ENCODE assay signal across 20 cellular contexts in genomic region chr2:233745073-233745755, GRCh38. TPM values are rescaled to one million over a fixed set of nuclear protein-coding genes. Genes with fewer than 3 reads are reported as not detected.
DNase-seq lines count a peak whose midpoint lies in the region; ATAC-seq, FAIRE-seq and TF ChIP-seq lines count a peak whose summit lies in the region.
"Had no signal": no experiment of that assay in that cellular context is flagged by ENCODE, and none has a peak within 500 bp of the region (broad histone marks: within the 10 kb centered on the region; RNA-seq: fewer than 3 reads in every experiment).

No MANE protein-coding gene starts in this region.

- TF ChIP-seq CTCF in 22Rv1 (IDR thresholded peaks at IDR 0.05), result no peak
- no peak for TF ChIP-seq CTCF in keratinocyte (optimal IDR thresholded peaks at IDR 0.05 in 1 of 3, IDR thresholded peaks at IDR 0.05 in 1 of 3, conservative IDR thresholded peaks at IDR 0.05 in 1 of 3; ENCODE audit: extremely low read depth in 1 of 3, insufficient read depth in 2 of 3, low read length in 3 of 3)
- no peak for TF ChIP-seq CTCF in right lobe of liver (IDR thresholded peaks at IDR 0.05)

- H3K4me3 ChIP-seq in keratinocyte (ENCODE audit: control insufficient read depth in 2 of 3, extremely low read depth in 1 of 3, insufficient read depth in 2 of 3, low read depth in 1 of 3, low read length in 3 of 3), result no peak overlapping the region
- H3K4me3 ChIP-seq in right lobe of liver, result peak overlapping the region in 1 of 3 donors; percentile 37
- H3K4me3 ChIP-seq: BLaER1 treated with 17β-estradiol and CSF1 and Interleukin-3, amounts not matched to agents 10 nM and 100 nM; HAP-1 had no signal

- H3K27me3 ChIP-seq in keratinocyte (ENCODE audit: control insufficient read depth, extremely low read depth, insufficient read depth, low read length) (no peaks in the 10 kb centered on the region), right lobe of liver (no peaks in the 10 kb centered on the region)
- H3K27me3 ChIP-seq: BLaER1 treated with 17β-estradiol and CSF1 and Interleukin-3, amounts not matched to agents 10 nM and 100 nM had no signal

- intact Hi-C loops in right lobe of liver (cut with DNase I), result no loop called here

- peak; percentile 48 for FAIRE-seq in keratinocyte (lab: Jason Lieb, UNC)
- FAIRE-seq: GM19239, H1, HTR-8/SVneo had no signal

- H3K9me1 ChIP-seq in keratinocyte (ENCODE audit: control insufficient read depth, extremely low read depth, insufficient read depth, low read length), result no peaks in the 10 kb centered on the region

- POLR2A ChIA-PET in activated CD4-positive, alpha-beta memory T cell treated with anti-CD3 and anti-CD28 coated beads, Interleukin-2, amount 10 ng/mL, durations not matched to agents 7 days and 5 days (lab: Charles Lee), result no interaction called here

- no peaks in the 10 kb centered on the region for H3K9me3 Mint-ChIP-seq in activated CD4-positive, alpha-beta memory T cell treated with anti-CD3 and anti-CD28 coated beads, Interleukin-2, amount 10 ng/mL, durations not matched to agents 7 days and 5 days

- no peaks in the 10 kb centered on the region for H4K20me1 ChIP-seq in keratinocyte (ENCODE audit: control insufficient read depth, extremely low read depth, insufficient read depth, low read length)
- H4K20me1 ChIP-seq: BLaER1 treated with 17β-estradiol and CSF1 and Interleukin-3, amounts not matched to agents 10 nM and 100 nM had no signal

- peak; percentile 45 to 89 (median 78) for ATAC-seq in right lobe of liver
- ATAC-seq in GM21526 (IDR thresholded peaks at IDR 0.05; ENCODE audit: low FRiP score, unreplicated experiment), result no peak
- ATAC-seq in HG03196 (IDR thresholded peaks at IDR 0.05; ENCODE audit: unreplicated experiment), result no peak

- H3K4me2 ChIP-seq in keratinocyte (ENCODE audit: control insufficient read depth, extremely low read depth, insufficient read depth, low read depth, low read length), result no peak overlapping the region
- H3K4me2 ChIP-seq: BLaER1 treated with 17β-estradiol and CSF1 and Interleukin-3, amounts not matched to agents 10 nM and 100 nM had no signal

- H3K4me1 Mint-ChIP-seq in activated CD4-positive, alpha-beta memory T cell treated with anti-CD3 and anti-CD28 coated beads, Interleukin-2, amount 10 ng/mL, durations not matched to agents 7 days and 5 days, result no peaks in the 10 kb centered on the region
- H3K4me1 Mint-ChIP-seq: CD4-positive, CD25-positive, alpha-beta regulatory T cell had no signal

- CTCF ChIA-PET in activated CD4-positive, alpha-beta memory T cell treated with anti-CD3 and anti-CD28 coated beads, Interleukin-2, amount 10 ng/mL, durations not matched to agents 7 days and 5 days (lab: Charles Lee), result no interaction called here

- no peaks in the 10 kb centered on the region for H3K9me3 ChIP-seq in keratinocyte (ENCODE audit: control insufficient read depth, low read depth, low read length)
- H3K9me3 ChIP-seq in right lobe of liver, result no peaks in the 10 kb centered on the region
- H3K9me3 ChIP-seq: HAP-1 had no signal

- DNase-seq in HuH-7 (ENCODE audit: low spot score), result peak; percentile 77
- no peak for DNase-seq in keratinocyte (ENCODE audit: low read depth, low spot score)
- peak in 1 of 3 donors; percentile 76 for DNase-seq in right lobe of liver
- no peak for DNase-seq in RPMI8226
- no peak for DNase-seq in activated CD4-positive, alpha-beta memory T cell treated with anti-CD3 and anti-CD28 coated beads, Interleukin-2, amount 10 ng/mL, durations not matched to agents 7 days and 5 days
- DNase-seq: 8988T; ACHN; CD4-positive, CD25-positive, alpha-beta regulatory T cell; DMS 273 treated with DMSO at 0.1 percent for 48 hours; IMR-90; KBM-7 had no signal

- no peak for TF ChIP-seq POLR2A in right lobe of liver (IDR thresholded peaks at IDR 0.05)

- dilution Hi-C loops in keratinocyte (cut with MboI; ENCODE audit: extremely low pct_ligation_motif_present, low sequenced_read_pairs), result no loop called here

- H3K9ac ChIP-seq in keratinocyte (ENCODE audit: control insufficient read depth, extremely low read depth, insufficient read depth, low read length), result no peak overlapping the region
- H3K9ac ChIP-seq: BLaER1 treated with 17β-estradiol and CSF1 and Interleukin-3, amounts not matched to agents 10 nM and 100 nM had no signal

- H3K36me3 Mint-ChIP-seq in activated CD4-positive, alpha-beta memory T cell treated with anti-CD3 and anti-CD28 coated beads, Interleukin-2, amount 10 ng/mL, durations not matched to agents 7 days and 5 days (ENCODE audit: low read depth), result no peaks in the 10 kb centered on the region
- H3K36me3 Mint-ChIP-seq: CD4-positive, CD25-positive, alpha-beta regulatory T cell had no signal

- peaks cover 14% of the 10 kb centered on the region for H3K79me2 ChIP-seq in keratinocyte (ENCODE audit: control insufficient read depth, insufficient read depth, low read length)

- H3K27me3 Mint-ChIP-seq in activated CD4-positive, alpha-beta memory T cell treated with anti-CD3 and anti-CD28 coated beads, Interleukin-2, amount 10 ng/mL, durations not matched to agents 7 days and 5 days, result peaks cover 18% of the 10 kb centered on the region

- H2AFZ ChIP-seq in keratinocyte (ENCODE audit: control insufficient read depth, low read length), result no peak overlapping the region

- H3K27ac ChIP-seq in 22Rv1, result peak overlapping the region; percentile 77
- H3K27ac ChIP-seq in keratinocyte (ENCODE audit: control insufficient read depth, insufficient read depth, low read length), result no peak overlapping the region
- peak overlapping the region in 2 of 3 donors; percentile 28 to 92 for H3K27ac ChIP-seq in right lobe of liver
- H3K27ac ChIP-seq: BLaER1 treated with 17β-estradiol and CSF1 and Interleukin-3, amounts not matched to agents 10 nM and 100 nM had no signal

- no peak overlapping the region for H3K27ac Mint-ChIP-seq in activated CD4-positive, alpha-beta memory T cell treated with anti-CD3 and anti-CD28 coated beads, Interleukin-2, amount 10 ng/mL, durations not matched to agents 7 days and 5 days
- H3K27ac Mint-ChIP-seq: CD4-positive, CD25-positive, alpha-beta regulatory T cell had no signal

- peaks cover 0 to 1% of the 10 kb centered on the region in 2 experiments for H3K36me3 ChIP-seq in keratinocyte (ENCODE audit: control insufficient read depth in 2 of 2, extremely low read depth in 1 of 2, insufficient read depth in 2 of 2, low read length in 2 of 2)
- H3K36me3 ChIP-seq in right lobe of liver, result peaks cover 0 to 11% (median 0%) of the 10 kb centered on the region in 4 donors
- H3K36me3 ChIP-seq: BLaER1 treated with 17β-estradiol and CSF1 and Interleukin-3, amounts not matched to agents 10 nM and 100 nM; HAP-1 had no signal

- 27% methylated on average over 5 of the region's 5 CpGs for WGBS in right lobe of liver (ENCODE audit: insufficient coverage, low coverage, low lambda C conversion rate, missing lambda C conversion rate)

- no peak overlapping the region for H3K4me3 Mint-ChIP-seq in activated CD4-positive, alpha-beta memory T cell treated with anti-CD3 and anti-CD28 coated beads, Interleukin-2, amount 10 ng/mL, durations not matched to agents 7 days and 5 days
- H3K4me3 Mint-ChIP-seq: CD4-positive, CD25-positive, alpha-beta regulatory T cell had no signal

- H3K4me1 ChIP-seq in keratinocyte (ENCODE audit: control insufficient read depth, extremely low read depth, insufficient read depth, low read length) (no peaks in the 10 kb centered on the region), right lobe of liver (peaks cover 0 to 49% (median 14%) of the 10 kb centered on the region in 4 donors)
- H3K4me1 ChIP-seq: BLaER1 treated with 17β-estradiol and CSF1 and Interleukin-3, amounts not matched to agents 10 nM and 100 nM; HAP-1 had no signal

RNA-seq across cellular contexts. Expression of gene UGT1A1, which starts 14.9 kb away (rescaled TPM):
- 1.7 to 3.0 TPM (median 2.7 TPM) in 3 replicates for polyA plus RNA-seq in keratinocyte
- 0.37 TPM for polyA plus RNA-seq in keratinocyte (2011; ENCODE audit: low read depth)
- polyA plus RNA-seq in keratinocyte (2011; cell fraction: cytosol; rRNA removed), result 1.7 and 2.2 TPM in 2 replicates
- 12.3 and 16.3 TPM in 2 replicates for polyA plus RNA-seq in keratinocyte (2011; cell fraction: nucleus; rRNA removed)
- 1.1 and 2.4 TPM in 2 replicates for polyA plus RNA-seq in keratinocyte (2012; ENCODE audit: low replicate concordance)
- 2.2 to 7.3 TPM (median 5.4 TPM) in 3 replicates for polyA minus RNA-seq in keratinocyte
- polyA minus RNA-seq in keratinocyte (2011; cell fraction: cytosol; rRNA and poly(A)+ RNA removed), result not detected
- 9.2 and 23.7 TPM in 2 replicates for polyA minus RNA-seq in keratinocyte (2011; cell fraction: nucleus; rRNA and poly(A)+ RNA removed)
- total RNA-seq in right lobe of liver, result 1,000 to 10,000 TPM in 1 of 6 experiments, 100 to 1,000 TPM in 4, 10 to 100 TPM in 1; 97.5 to 1,279 (median 171) TPM
- not detected for total RNA-seq in activated CD4-positive, alpha-beta memory T cell treated with anti-CD3 and anti-CD28 coated beads, Interleukin-2, amount 10 ng/mL, durations not matched to agents 7 days and 5 days
- total RNA-seq: CD4-positive, CD25-positive, alpha-beta regulatory T cell; H1; IMR-90 had no signal
- polyA plus RNA-seq: CD4-positive, CD25-positive, alpha-beta regulatory T cell; H1; IMR-90 had no signal

RNA-seq across cellular contexts. Expression of gene UGT1A3, which starts 16.4 kb away (rescaled TPM):
- polyA plus RNA-seq in keratinocyte, result 0.63 to 3.2 TPM (median 1.8 TPM) in 3 replicates
- polyA plus RNA-seq in keratinocyte (2011; ENCODE audit: low read depth), result 0.34 TPM
- 1.7 and 1.8 TPM in 2 replicates for polyA plus RNA-seq in keratinocyte (2011; cell fraction: cytosol; rRNA removed)
- polyA plus RNA-seq in keratinocyte (2011; cell fraction: nucleus; rRNA removed), result 7.5 and 7.6 TPM in 2 replicates
- 0.17 and 0.61 TPM in 2 replicates for polyA plus RNA-seq in keratinocyte (2012; ENCODE audit: low replicate concordance)
- 2.0 to 15.2 TPM (median 11.6 TPM) in 3 replicates for polyA minus RNA-seq in keratinocyte
- polyA minus RNA-seq in keratinocyte (2011; cell fraction: cytosol; rRNA and poly(A)+ RNA removed), result 2.5 TPM
- 12.8 and 24.6 TPM in 2 replicates for polyA minus RNA-seq in keratinocyte (2011; cell fraction: nucleus; rRNA and poly(A)+ RNA removed)
- 100 to 1,000 TPM in 1 of 6 experiments, 10 to 100 TPM in 5; 12.9 to 125 (median 22.0) TPM for total RNA-seq in right lobe of liver
- total RNA-seq in activated CD4-positive, alpha-beta memory T cell treated with anti-CD3 and anti-CD28 coated beads, Interleukin-2, amount 10 ng/mL, durations not matched to agents 7 days and 5 days, result not detected
- total RNA-seq: CD4-positive, CD25-positive, alpha-beta regulatory T cell; Daoy; H1; IMR-90 had no signal
- polyA plus RNA-seq: CD4-positive, CD25-positive, alpha-beta regulatory T cell; H1; IMR-90 had no signal

RNA-seq across cellular contexts. Expression of gene UGT1A4, which starts 26.7 kb away (rescaled TPM):
- polyA plus RNA-seq in keratinocyte, result 0.77 to 2.4 TPM (median 2.0 TPM) in 3 replicates
- 0.56 TPM for polyA plus RNA-seq in keratinocyte (2011; ENCODE audit: low read depth)
- 0.57 and 1.1 TPM in 2 replicates for polyA plus RNA-seq in keratinocyte (2011; cell fraction: cytosol; rRNA removed)
- 7.2 and 7.3 TPM in 2 replicates for polyA plus RNA-seq in keratinocyte (2011; cell fraction: nucleus; rRNA removed)
- 0.26 and 0.90 TPM in 2 replicates for polyA plus RNA-seq in keratinocyte (2012; ENCODE audit: low replicate concordance)
- 3.4 to 16.7 TPM (median 16.0 TPM) in 3 replicates for polyA minus RNA-seq in keratinocyte
- 2.3 TPM for polyA minus RNA-seq in keratinocyte (2011; cell fraction: cytosol; rRNA and poly(A)+ RNA removed)
- polyA minus RNA-seq in keratinocyte (2011; cell fraction: nucleus; rRNA and poly(A)+ RNA removed), result 16.5 and 41.5 TPM in 2 replicates
- total RNA-seq in right lobe of liver, result 1,000 to 10,000 TPM in 1 of 6 experiments, 100 to 1,000 TPM in 4, 10 to 100 TPM in 1; 98.7 to 1,011 (median 214) TPM
- total RNA-seq in activated CD4-positive, alpha-beta memory T cell treated with anti-CD3 and anti-CD28 coated beads, Interleukin-2, amount 10 ng/mL, durations not matched to agents 7 days and 5 days, result not detected
- total RNA-seq: CD4-positive, CD25-positive, alpha-beta regulatory T cell; Daoy; H1; IMR-90 had no signal
- polyA plus RNA-seq: CD4-positive, CD25-positive, alpha-beta regulatory T cell; H1; IMR-90 had no signal

RNA-seq across cellular contexts. Expression of gene UGT1A5, which starts 32.5 kb away (rescaled TPM):
- 0.51 to 2.2 TPM (median 1.3 TPM) in 3 replicates for polyA plus RNA-seq in keratinocyte
- polyA plus RNA-seq in keratinocyte (2011; ENCODE audit: low read depth), result 0.37 TPM
- polyA plus RNA-seq in keratinocyte (2011; cell fraction: cytosol; rRNA removed), result 0.27 and 0.45 TPM in 2 replicates
- polyA plus RNA-seq in keratinocyte (2011; cell fraction: nucleus; rRNA removed), result 4.4 and 5.9 TPM in 2 replicates
- 0.90 TPM in 1 of 2 replicates, not detected in the other for polyA plus RNA-seq in keratinocyte (2012; ENCODE audit: low replicate concordance)
- 4.3 to 23.3 TPM (median 17.6 TPM) in 3 replicates for polyA minus RNA-seq in keratinocyte
- not detected for polyA minus RNA-seq in keratinocyte (2011; cell fraction: cytosol; rRNA and poly(A)+ RNA removed)
- 18.0 and 46.2 TPM in 2 replicates for polyA minus RNA-seq in keratinocyte (2011; cell fraction: nucleus; rRNA and poly(A)+ RNA removed)
- total RNA-seq in right lobe of liver, result 10 to 100 TPM in 1 of 6 experiments, 1 to 10 TPM in 5; 1.3 to 10.0 (median 3.8) TPM
- total RNA-seq in activated CD4-positive, alpha-beta memory T cell treated with anti-CD3 and anti-CD28 coated beads, Interleukin-2, amount 10 ng/mL, durations not matched to agents 7 days and 5 days, result not detected
- total RNA-seq: CD4-positive, CD25-positive, alpha-beta regulatory T cell; H1; IMR-90 had no signal
- polyA plus RNA-seq: CD4-positive, CD25-positive, alpha-beta regulatory T cell; H1; IMR-90 had no signal

RNA-seq across cellular contexts. Expression of gene MROH2A, which starts 32.9 kb away (rescaled TPM):
- 0.17 to 0.37 TPM (median 0.33 TPM) in 3 replicates for polyA plus RNA-seq in keratinocyte
- not detected for polyA plus RNA-seq in keratinocyte (2011; ENCODE audit: low read depth)
- 0.08 and 0.09 TPM in 2 replicates for polyA plus RNA-seq in keratinocyte (2011; cell fraction: cytosol; rRNA removed)
- 0.19 TPM in 1 of 2 replicates, not detected in the other for polyA plus RNA-seq in keratinocyte (2011; cell fraction: nucleus; rRNA removed)
- 0.13 TPM in 1 of 2 replicates, not detected in the other for polyA plus RNA-seq in keratinocyte (2012; ENCODE audit: low replicate concordance)
- polyA minus RNA-seq in keratinocyte, result 0.19 TPM in 1 of 3 replicates, not detected in the others
- not detected for polyA minus RNA-seq in keratinocyte (2011; cell fraction: cytosol; rRNA and poly(A)+ RNA removed)
- polyA minus RNA-seq in keratinocyte (2011; cell fraction: nucleus; rRNA and poly(A)+ RNA removed), result 1.2 TPM in 1 of 2 replicates, not detected in the other
- 1 to 10 TPM in 4 of 6 experiments, under 1 TPM in 2; 0.49 to 7.6 (median 2.0) TPM for total RNA-seq in right lobe of liver
- total RNA-seq in activated CD4-positive, alpha-beta memory T cell treated with anti-CD3 and anti-CD28 coated beads, Interleukin-2, amount 10 ng/mL, durations not matched to agents 7 days and 5 days, result not detected
- total RNA-seq: CD4-positive, CD25-positive, alpha-beta regulatory T cell; H1; IMR-90 had no signal
- polyA plus RNA-seq: CD4-positive, CD25-positive, alpha-beta regulatory T cell; H1; IMR-90 had no signal

Comparison
In these comparisons a context has a peak if more than half of its experiments do, and no peak if none do; other contexts are left out.
1. ATAC-seq: peak in right lobe of liver (4 of 4); none in GM21526 (single experiment) and HG03196 (single experiment).
2. RNA of gene UGT1A1, which starts 14.9 kb away (total RNA-seq): 97.5 to 1,279 TPM in right lobe of liver; not detected in activated CD4-positive, alpha-beta memory T cell treated with anti-CD3 and anti-CD28 coated beads, Interleukin-2, amount 10 ng/mL, durations not matched to agents 7 days and 5 days; every median in the first group is over 10 times any median in the second.
3. RNA of gene UGT1A3, which starts 16.4 kb away (total RNA-seq): 12.9 to 125 TPM in right lobe of liver; not detected in activated CD4-positive, alpha-beta memory T cell treated with anti-CD3 and anti-CD28 coated beads, Interleukin-2, amount 10 ng/mL, durations not matched to agents 7 days and 5 days; every median in the first group is over 10 times any median in the second.
4. RNA of gene UGT1A4, which starts 26.7 kb away (total RNA-seq): 98.7 to 1,011 TPM in right lobe of liver; not detected in activated CD4-positive, alpha-beta memory T cell treated with anti-CD3 and anti-CD28 coated beads, Interleukin-2, amount 10 ng/mL, durations not matched to agents 7 days and 5 days; every median in the first group is over 10 times any median in the second.